In the genomic region with DNA sequence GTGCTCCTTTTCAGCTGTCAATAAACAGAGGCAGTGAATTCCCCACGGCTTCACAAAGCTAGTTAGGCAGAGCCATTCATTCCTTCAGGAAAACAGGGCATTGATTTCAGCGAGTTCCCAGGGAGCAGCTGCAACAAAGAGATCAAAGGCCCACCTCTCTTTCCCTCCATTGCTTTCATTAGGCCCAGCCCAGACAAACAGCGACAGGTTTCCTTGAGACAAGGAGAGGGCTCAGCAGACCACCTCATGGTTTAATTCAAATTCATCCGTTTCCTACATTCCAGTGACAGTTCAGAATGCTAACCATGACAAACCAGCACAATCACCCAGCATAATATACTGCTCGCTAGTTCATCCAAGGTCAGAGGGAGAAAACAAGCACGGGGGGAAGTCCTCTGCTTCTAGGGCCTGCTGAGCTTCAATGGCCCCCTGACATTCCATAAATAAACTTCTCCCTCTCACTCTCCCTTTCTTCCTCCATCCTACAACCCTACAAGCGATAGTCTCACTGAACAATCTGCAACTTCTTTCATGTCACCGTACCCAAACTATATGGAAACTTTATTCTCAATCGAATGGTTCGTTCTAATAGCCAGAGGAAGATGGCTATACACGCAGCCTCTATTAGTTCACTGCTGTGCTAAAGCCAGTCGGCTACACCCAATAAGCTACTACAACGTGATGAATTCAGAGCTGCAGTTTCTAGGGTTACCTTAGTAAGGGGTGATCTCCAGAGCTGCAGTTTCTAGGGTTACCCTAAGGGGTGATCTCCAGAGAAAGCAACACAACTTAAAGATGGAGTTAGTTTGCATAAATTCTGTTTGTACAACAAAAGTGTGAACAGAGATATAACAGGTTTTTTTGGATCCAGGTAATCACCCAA, we compare ENCODE assay signal across 3 cellular contexts.
TF ChIP-seq lines count a peak whose summit lies in the region.

No MANE protein-coding gene starts in this region.

TF ChIP-seq in GM23338, 12 proteins besides CTCF, POLR2A, EP300 and RAD21 (continues in another document):
- no peak for TF ChIP-seq STAT1 (IDR thresholded peaks at IDR 0.05; ENCODE audit: unreplicated experiment)
- TF ChIP-seq, protein P1, sequence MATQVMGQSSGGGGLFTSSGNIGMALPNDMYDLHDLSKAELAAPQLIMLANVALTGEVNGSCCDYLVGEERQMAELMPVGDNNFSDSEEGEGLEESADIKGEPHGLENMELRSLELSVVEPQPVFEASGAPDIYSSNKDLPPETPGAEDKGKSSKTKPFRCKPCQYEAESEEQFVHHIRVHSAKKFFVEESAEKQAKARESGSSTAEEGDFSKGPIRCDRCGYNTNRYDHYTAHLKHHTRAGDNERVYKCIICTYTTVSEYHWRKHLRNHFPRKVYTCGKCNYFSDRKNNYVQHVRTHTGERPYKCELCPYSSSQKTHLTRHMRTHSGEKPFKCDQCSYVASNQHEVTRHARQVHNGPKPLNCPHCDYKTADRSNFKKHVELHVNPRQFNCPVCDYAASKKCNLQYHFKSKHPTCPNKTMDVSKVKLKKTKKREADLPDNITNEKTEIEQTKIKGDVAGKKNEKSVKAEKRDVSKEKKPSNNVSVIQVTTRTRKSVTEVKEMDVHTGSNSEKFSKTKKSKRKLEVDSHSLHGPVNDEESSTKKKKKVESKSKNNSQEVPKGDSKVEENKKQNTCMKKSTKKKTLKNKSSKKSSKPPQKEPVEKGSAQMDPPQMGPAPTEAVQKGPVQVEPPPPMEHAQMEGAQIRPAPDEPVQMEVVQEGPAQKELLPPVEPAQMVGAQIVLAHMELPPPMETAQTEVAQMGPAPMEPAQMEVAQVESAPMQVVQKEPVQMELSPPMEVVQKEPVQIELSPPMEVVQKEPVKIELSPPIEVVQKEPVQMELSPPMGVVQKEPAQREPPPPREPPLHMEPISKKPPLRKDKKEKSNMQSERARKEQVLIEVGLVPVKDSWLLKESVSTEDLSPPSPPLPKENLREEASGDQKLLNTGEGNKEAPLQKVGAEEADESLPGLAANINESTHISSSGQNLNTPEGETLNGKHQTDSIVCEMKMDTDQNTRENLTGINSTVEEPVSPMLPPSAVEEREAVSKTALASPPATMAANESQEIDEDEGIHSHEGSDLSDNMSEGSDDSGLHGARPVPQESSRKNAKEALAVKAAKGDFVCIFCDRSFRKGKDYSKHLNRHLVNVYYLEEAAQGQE (IDR thresholded peaks at IDR 0.05; ENCODE audit: unreplicated experiment) = no peak

TF ChIP-seq in neural cell, 6 proteins besides CTCF, POLR2A, EP300 and RAD21:
- TF ChIP-seq, protein P1 (IDR thresholded peaks at IDR 0.05; ENCODE audit: borderline replicate concordance) = peak; percentile 45
- no peak for TF ChIP-seq MXI1 (conservative IDR thresholded peaks at IDR 0.05; ENCODE audit: poor library complexity, severe bottlenecking)

TF ChIP-seq in SK-N-SH, 30 proteins besides CTCF, POLR2A, EP300 and RAD21:
- TF ChIP-seq, protein P2, sequence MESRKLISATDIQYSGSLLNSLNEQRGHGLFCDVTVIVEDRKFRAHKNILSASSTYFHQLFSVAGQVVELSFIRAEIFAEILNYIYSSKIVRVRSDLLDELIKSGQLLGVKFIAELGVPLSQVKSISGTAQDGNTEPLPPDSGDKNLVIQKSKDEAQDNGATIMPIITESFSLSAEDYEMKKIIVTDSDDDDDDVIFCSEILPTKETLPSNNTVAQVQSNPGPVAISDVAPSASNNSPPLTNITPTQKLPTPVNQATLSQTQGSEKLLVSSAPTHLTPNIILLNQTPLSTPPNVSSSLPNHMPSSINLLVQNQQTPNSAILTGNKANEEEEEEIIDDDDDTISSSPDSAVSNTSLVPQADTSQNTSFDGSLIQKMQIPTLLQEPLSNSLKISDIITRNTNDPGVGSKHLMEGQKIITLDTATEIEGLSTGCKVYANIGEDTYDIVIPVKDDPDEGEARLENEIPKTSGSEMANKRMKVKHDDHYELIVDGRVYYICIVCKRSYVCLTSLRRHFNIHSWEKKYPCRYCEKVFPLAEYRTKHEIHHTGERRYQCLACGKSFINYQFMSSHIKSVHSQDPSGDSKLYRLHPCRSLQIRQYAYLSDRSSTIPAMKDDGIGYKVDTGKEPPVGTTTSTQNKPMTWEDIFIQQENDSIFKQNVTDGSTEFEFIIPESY (IDR thresholded peaks at IDR 0.05; ENCODE audit: borderline replicate concordance, low read depth) = no peak
- TF ChIP-seq POLR2AphosphoS5 (IDR thresholded peaks at IDR 0.05; ENCODE audit: low read depth, low read length) (no peak), SIN3A (IDR thresholded peaks at IDR 0.05; ENCODE audit: borderline replicate concordance, low read depth, low read length) (no peak), CHD2 (IDR thresholded peaks at IDR 0.05; ENCODE audit: low read length, partially characterized antibody) (no peak), RXRA (IDR thresholded peaks at IDR 0.05; ENCODE audit: borderline replicate concordance, low read depth) (no peak), MXI1 (IDR thresholded peaks at IDR 0.05; ENCODE audit: low read depth, low read length) (no peak), EZH2phosphoT487 (IDR thresholded peaks at IDR 0.05; ENCODE audit: borderline replicate concordance, low read depth) (no peak)
- TF ChIP-seq, protein P3, sequence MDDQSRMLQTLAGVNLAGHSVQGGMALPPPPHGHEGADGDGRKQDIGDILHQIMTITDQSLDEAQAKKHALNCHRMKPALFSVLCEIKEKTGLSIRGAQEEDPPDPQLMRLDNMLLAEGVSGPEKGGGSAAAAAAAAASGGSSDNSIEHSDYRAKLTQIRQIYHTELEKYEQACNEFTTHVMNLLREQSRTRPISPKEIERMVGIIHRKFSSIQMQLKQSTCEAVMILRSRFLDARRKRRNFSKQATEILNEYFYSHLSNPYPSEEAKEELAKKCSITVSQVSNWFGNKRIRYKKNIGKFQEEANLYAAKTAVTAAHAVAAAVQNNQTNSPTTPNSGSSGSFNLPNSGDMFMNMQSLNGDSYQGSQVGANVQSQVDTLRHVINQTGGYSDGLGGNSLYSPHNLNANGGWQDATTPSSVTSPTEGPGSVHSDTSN (IDR thresholded peaks at IDR 0.05) = no peak
- TF ChIP-seq, protein P4, sequence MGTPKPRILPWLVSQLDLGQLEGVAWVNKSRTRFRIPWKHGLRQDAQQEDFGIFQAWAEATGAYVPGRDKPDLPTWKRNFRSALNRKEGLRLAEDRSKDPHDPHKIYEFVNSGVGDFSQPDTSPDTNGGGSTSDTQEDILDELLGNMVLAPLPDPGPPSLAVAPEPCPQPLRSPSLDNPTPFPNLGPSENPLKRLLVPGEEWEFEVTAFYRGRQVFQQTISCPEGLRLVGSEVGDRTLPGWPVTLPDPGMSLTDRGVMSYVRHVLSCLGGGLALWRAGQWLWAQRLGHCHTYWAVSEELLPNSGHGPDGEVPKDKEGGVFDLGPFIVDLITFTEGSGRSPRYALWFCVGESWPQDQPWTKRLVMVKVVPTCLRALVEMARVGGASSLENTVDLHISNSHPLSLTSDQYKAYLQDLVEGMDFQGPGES (IDR thresholded peaks at IDR 0.05; ENCODE audit: low read depth, low read length) = no peak
